In the genomic region with DNA sequence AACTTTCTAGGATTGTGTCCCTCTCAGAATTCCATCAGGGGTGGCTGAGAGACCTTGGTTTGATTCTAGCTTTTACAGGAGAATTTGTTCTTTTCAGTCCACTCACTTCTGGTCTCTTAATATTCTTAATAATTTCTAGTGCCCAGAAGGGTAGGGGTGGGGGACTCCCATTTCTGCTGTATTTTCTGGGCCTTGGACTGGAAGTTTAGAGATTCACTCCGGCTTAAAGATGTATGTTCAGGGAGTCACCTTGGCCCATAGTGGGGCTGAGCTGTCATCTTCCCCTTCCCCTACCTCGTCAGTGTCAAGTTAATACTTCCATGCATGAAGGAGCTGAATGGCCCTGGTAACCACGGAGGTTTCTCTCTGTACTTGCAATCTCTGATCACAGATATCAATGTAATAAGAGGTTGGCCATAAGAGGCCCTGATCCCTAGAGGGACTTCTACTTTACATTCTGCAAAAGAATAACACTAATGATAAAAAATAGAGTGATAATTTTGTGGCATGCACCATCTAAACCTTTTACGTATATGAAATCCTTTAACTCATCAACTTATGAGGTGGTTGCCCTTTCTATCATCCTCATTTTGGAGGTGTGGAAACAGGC, we compare ENCODE assay signal across 2 cellular contexts.
A peak's percentile ranks its signal among the peaks of the same experiment; 100 is the strongest.
TF ChIP-seq lines count a peak whose summit lies in the region.

No MANE protein-coding gene starts in this region.

TF ChIP-seq in A549, 52 proteins besides CTCF, POLR2A, EP300 and RAD21 (continues in another document):
- TF ChIP-seq CBX8 (IDR thresholded peaks at IDR 0.05) (no peak), BHLHE40 (IDR thresholded peaks at IDR 0.05; ENCODE audit: low read depth, low read length) (no peak), JUNB (IDR thresholded peaks at IDR 0.05) (no peak), MAZ (IDR thresholded peaks at IDR 0.05; ENCODE audit: borderline replicate concordance, low read depth, low read length) (no peak), MAFK (IDR thresholded peaks at IDR 0.05; ENCODE audit: partially characterized antibody) (no peak), CBX2 (IDR thresholded peaks at IDR 0.05; ENCODE audit: borderline replicate concordance, low read depth) (no peak), SREBF2 (IDR thresholded peaks at IDR 0.05) (no peak), HDAC2 (IDR thresholded peaks at IDR 0.05) (no peak), KDM1A (IDR thresholded peaks at IDR 0.05; ENCODE audit: low read depth) (no peak), RFX5 (IDR thresholded peaks at IDR 0.05) (no peak), NFE2L2 (conservative IDR thresholded peaks at IDR 0.05; ENCODE audit: low read length) (no peak), EHMT2 (IDR thresholded peaks at IDR 0.05; ENCODE audit: low read depth) (no peak), E2F6 (IDR thresholded peaks at IDR 0.05; ENCODE audit: borderline replicate concordance, low read depth) (0 out of 2 replicates have a peak, but pooled peaks have one; percentile 41), POLR2AphosphoS2 (conservative IDR thresholded peaks at IDR 0.05; ENCODE audit: low read length) (peak; percentile 25; the same call in 1 of the 2 replicates), NR3C1 (IDR thresholded peaks at IDR 0.05) (no peak), FOXS1 (CRISPR knock-in tag; IDR thresholded peaks at IDR 0.05) (0 out of 2 replicates have a peak, but pooled peaks have one; percentile 11), CEBPB (IDR thresholded peaks at IDR 0.05) (no peak; a peak in 1 of 4 replicates), RNF2 (IDR thresholded peaks at IDR 0.05; ENCODE audit: borderline replicate concordance, low read depth) (no peak), TP53 (CRISPR knock-in tag; IDR thresholded peaks at IDR 0.05) (no peak), ESRRA (IDR thresholded peaks at IDR 0.05; ENCODE audit: borderline replicate concordance, low read length) (no peak), HOXB5 (CRISPR knock-in tag; IDR thresholded peaks at IDR 0.05) (peak; percentile 1), USF2 (IDR thresholded peaks at IDR 0.05) (no peak), CHD2 (IDR thresholded peaks at IDR 0.05; ENCODE audit: low read length, partially characterized antibody) (no peak), FOSL2 (IDR thresholded peaks at IDR 0.05) (no peak), FOSL2 (CRISPR knock-in tag; IDR thresholded peaks at IDR 0.05) (no peak), HOXA7 (CRISPR knock-in tag; IDR thresholded peaks at IDR 0.05) (no peak; the same call in none of the 2 replicates), EHF (CRISPR knock-in tag; IDR thresholded peaks at IDR 0.05) (peak; percentile 54), RCOR1 (IDR thresholded peaks at IDR 0.05; ENCODE audit: low read depth, low read length) (no peak)
- TF ChIP-seq, protein P1, sequence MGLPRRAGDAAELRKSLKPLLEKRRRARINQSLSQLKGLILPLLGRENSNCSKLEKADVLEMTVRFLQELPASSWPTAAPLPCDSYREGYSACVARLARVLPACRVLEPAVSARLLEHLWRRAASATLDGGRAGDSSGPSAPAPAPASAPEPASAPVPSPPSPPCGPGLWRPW (IDR thresholded peaks at IDR 0.05) = 0 out of 2 replicates have a peak, but pooled peaks have one; percentile 30
- TF ChIP-seq, protein P2, sequence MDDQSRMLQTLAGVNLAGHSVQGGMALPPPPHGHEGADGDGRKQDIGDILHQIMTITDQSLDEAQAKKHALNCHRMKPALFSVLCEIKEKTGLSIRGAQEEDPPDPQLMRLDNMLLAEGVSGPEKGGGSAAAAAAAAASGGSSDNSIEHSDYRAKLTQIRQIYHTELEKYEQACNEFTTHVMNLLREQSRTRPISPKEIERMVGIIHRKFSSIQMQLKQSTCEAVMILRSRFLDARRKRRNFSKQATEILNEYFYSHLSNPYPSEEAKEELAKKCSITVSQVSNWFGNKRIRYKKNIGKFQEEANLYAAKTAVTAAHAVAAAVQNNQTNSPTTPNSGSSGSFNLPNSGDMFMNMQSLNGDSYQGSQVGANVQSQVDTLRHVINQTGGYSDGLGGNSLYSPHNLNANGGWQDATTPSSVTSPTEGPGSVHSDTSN (IDR thresholded peaks at IDR 0.05) = peak; percentile 89
- TF ChIP-seq, protein P3, sequence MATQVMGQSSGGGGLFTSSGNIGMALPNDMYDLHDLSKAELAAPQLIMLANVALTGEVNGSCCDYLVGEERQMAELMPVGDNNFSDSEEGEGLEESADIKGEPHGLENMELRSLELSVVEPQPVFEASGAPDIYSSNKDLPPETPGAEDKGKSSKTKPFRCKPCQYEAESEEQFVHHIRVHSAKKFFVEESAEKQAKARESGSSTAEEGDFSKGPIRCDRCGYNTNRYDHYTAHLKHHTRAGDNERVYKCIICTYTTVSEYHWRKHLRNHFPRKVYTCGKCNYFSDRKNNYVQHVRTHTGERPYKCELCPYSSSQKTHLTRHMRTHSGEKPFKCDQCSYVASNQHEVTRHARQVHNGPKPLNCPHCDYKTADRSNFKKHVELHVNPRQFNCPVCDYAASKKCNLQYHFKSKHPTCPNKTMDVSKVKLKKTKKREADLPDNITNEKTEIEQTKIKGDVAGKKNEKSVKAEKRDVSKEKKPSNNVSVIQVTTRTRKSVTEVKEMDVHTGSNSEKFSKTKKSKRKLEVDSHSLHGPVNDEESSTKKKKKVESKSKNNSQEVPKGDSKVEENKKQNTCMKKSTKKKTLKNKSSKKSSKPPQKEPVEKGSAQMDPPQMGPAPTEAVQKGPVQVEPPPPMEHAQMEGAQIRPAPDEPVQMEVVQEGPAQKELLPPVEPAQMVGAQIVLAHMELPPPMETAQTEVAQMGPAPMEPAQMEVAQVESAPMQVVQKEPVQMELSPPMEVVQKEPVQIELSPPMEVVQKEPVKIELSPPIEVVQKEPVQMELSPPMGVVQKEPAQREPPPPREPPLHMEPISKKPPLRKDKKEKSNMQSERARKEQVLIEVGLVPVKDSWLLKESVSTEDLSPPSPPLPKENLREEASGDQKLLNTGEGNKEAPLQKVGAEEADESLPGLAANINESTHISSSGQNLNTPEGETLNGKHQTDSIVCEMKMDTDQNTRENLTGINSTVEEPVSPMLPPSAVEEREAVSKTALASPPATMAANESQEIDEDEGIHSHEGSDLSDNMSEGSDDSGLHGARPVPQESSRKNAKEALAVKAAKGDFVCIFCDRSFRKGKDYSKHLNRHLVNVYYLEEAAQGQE (IDR thresholded peaks at IDR 0.05) = no peak
- TF ChIP-seq, protein P4, sequence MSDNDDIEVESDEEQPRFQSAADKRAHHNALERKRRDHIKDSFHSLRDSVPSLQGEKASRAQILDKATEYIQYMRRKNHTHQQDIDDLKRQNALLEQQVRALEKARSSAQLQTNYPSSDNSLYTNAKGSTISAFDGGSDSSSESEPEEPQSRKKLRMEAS (IDR thresholded peaks at IDR 0.05) = no peak

TF ChIP-seq in HCT116, 20 proteins besides CTCF, POLR2A, EP300 and RAD21:
- TF ChIP-seq EZH2 (IDR thresholded peaks at IDR 0.05) = no peak
- no peak for TF ChIP-seq ZNF274 (IDR thresholded peaks at IDR 0.05; ENCODE audit: low read depth, low read length)
- no peak for TF ChIP-seq ATF3 (IDR thresholded peaks at IDR 0.05)
- no peak for TF ChIP-seq SP1 (IDR thresholded peaks at IDR 0.05; ENCODE audit: low read depth)
- TF ChIP-seq ELF1 (IDR thresholded peaks at IDR 0.05; ENCODE audit: borderline replicate concordance, low read depth) = no peak
- no peak for TF ChIP-seq ZFX (IDR thresholded peaks at IDR 0.05)
- no peak for TF ChIP-seq CBX3 (IDR thresholded peaks at IDR 0.05; ENCODE audit: low read depth)
- no peak for TF ChIP-seq POLR2AphosphoS5 (IDR thresholded peaks at IDR 0.05; ENCODE audit: low read depth, low read length)
- TF ChIP-seq SRF (IDR thresholded peaks at IDR 0.05; ENCODE audit: low read depth) = no peak
- no peak for TF ChIP-seq FOSL1 (IDR thresholded peaks at IDR 0.05; ENCODE audit: low read depth)
- no peak for TF ChIP-seq TCF7L2 (IDR thresholded peaks at IDR 0.05; ENCODE audit: borderline replicate concordance, extremely low read depth, insufficient read depth, insufficient read length)
- no peak for TF ChIP-seq EZH2phosphoT487 (IDR thresholded peaks at IDR 0.05; ENCODE audit: borderline replicate concordance)
